ENCODE assay signal across 16 cellular contexts in genomic region chr17:52136173-52136572, GRCh38. TPM values are rescaled to one million over a fixed set of nuclear protein-coding genes. Genes with fewer than 3 reads are reported as not detected.
DNase-seq lines count a peak whose midpoint lies in the region; FAIRE-seq and TF ChIP-seq lines count a peak whose summit lies in the region.
"Had no signal": no experiment of that assay in that cellular context is flagged by ENCODE, and none has a peak within 500 bp of the region (broad histone marks: within the 10 kb centered on the region; RNA-seq: fewer than 3 reads in every experiment).

No MANE protein-coding gene starts in this region.

- H2BK20ac ChIP-seq in H1 (ENCODE audit: low read length): no peak overlapping the region

- WGBS in H1 (ENCODE audit: extremely low coverage in 1 of 2, insufficient coverage in 1 of 2, insufficient read length in 1 of 2, insufficient replicate concordance in 2 of 2, low coverage in 1 of 2, low lambda C conversion rate in 2 of 2, missing lambda C conversion rate in 1 of 2), 2 experiments: 71% methylated on average over 5 of the region's 5 CpGs; no CpG with 5 or more reads in 1 of the 2 experiments

- H3K4me3 ChIP-seq in H1 (ENCODE audit: extremely low read depth in 1 of 4, insufficient read depth in 2 of 4, low read depth in 3 of 4, low read length in 4 of 4): no peak overlapping the region
- H3K4me3 ChIP-seq: MG63 had no signal

- H3K27ac Mint-ChIP-seq in nephron progenitor cell: no peak overlapping the region

- 0 out of 2 replicates have a peak overlapping the region, but pooled peaks have one; percentile 78 for H2AFZ ChIP-seq in H1 (ENCODE audit: low read length)

- no peak overlapping the region for H4K8ac ChIP-seq in H1 (ENCODE audit: extremely low read depth, insufficient read depth, low read length)

- no peak overlapping the region for H3K4ac ChIP-seq in H1 (replicated peaks; ENCODE audit: insufficient read length, low read depth, low read length)

- no peaks in the 10 kb centered on the region for H3K79me1 ChIP-seq in H1 (ENCODE audit: low read depth, low read length)

- peaks cover 15% of the 10 kb centered on the region for H3K4me1 Mint-ChIP-seq in nephron progenitor cell

- no peak overlapping the region for H3K27ac ChIP-seq in H1 (ENCODE audit: low read depth, low read length)
- H3K27ac ChIP-seq: C4-2B, RWPE1 had no signal

- CTCF ChIA-PET in H1 (lab: Charles Lee; ENCODE audit: partially characterized antibody): interaction anchor here (1.1 to 2.3 kb wide), 3 partner anchors 12 to 29 kb away, joined by 3 to 10 read pairs (median 3); no protein-coding TSS in a partner anchor

- peak overlapping the region; percentile 79 for H3K14ac ChIP-seq in H1 (ENCODE audit: insufficient read length)

- TF ChIP-seq POLR2A in H1 (IDR thresholded peaks at IDR 0.05; ENCODE audit: control extremely low read depth in 1 of 2, low read depth in 2 of 2, low read length in 2 of 2): no peak

- TF ChIP-seq CTCF in H1 (IDR thresholded peaks at IDR 0.05; ENCODE audit: control extremely low read depth in 1 of 3, insufficient read depth in 1 of 3, low read depth in 1 of 3, low read length in 3 of 3) (no peak), nephron progenitor cell (IDR thresholded peaks at IDR 0.05) (no peak)

- no peak for FAIRE-seq in H1 (lab: Jason Lieb, UNC)

- no peaks in the 10 kb centered on the region for H3K23me2 ChIP-seq in H1 (ENCODE audit: low read depth, low read length)

- H4K5ac ChIP-seq in H1 (ENCODE audit: insufficient read length, low read depth, low read length): no peak overlapping the region

- no peak overlapping the region for H2AK5ac ChIP-seq in H1 (ENCODE audit: low read depth, low read length)

- H3K27me3 ChIP-seq in H1 (replicated peaks in 1 of 4; ENCODE audit: control insufficient read depth in 3 of 4, extremely low read depth in 1 of 4, insufficient read depth in 3 of 4, low read length in 3 of 4): no peaks in the 10 kb centered on the region
- H3K27me3 ChIP-seq: MG63 had no signal

- no peaks in the 10 kb centered on the region for H3K79me2 ChIP-seq in H1 (ENCODE audit: control insufficient read depth in 1 of 2, insufficient read depth in 2 of 2, low read length in 2 of 2)

- H3K36me3 Mint-ChIP-seq in nephron progenitor cell (ENCODE audit: low read depth): no peaks in the 10 kb centered on the region

- no peak overlapping the region for H3K56ac ChIP-seq in H1 (replicated peaks; ENCODE audit: insufficient read length, low read depth, low read length)

- H3K9me3 Mint-ChIP-seq in nephron progenitor cell: no peaks in the 10 kb centered on the region

- H2BK15ac ChIP-seq in H1 (ENCODE audit: low read length): no peak overlapping the region

- peak; percentile 91 for DNase-seq in G401 (ENCODE audit: low spot score)
- DNase-seq in NCI-H524 (lab: John Stamatoyannopoulos, UW): peak; percentile 94 to 97
- DNase-seq in H1 (ENCODE audit: low read depth in 1 of 2, low spot score in 2 of 2): no peak
- peak; percentile 15 for DNase-seq in nephron progenitor cell
- no peak for DNase-seq in stimulated activated CD4-positive, alpha-beta T cell treated with anti-CD3 and anti-CD28 coated beads, Interleukin-12 subunit alpha, Interleukin-12 subunit beta, amount 100 ng/mL, for 4 hours
- no peak for DNase-seq in UCSD-AML1 (lab: John Stamatoyannopoulos, UW; ENCODE audit: unreplicated experiment)
- no peak for DNase-seq in stimulated activated CD4-positive, alpha-beta T cell treated with anti-CD3 and anti-CD28 coated beads, Interleukin-1b, Interleukin-23, amount 100 ng/mL, for 48 hours
- DNase-seq: GOT3, MG63, NCI-H1092 treated with DMSO at 0.1 percent for 48 hours, NCI-H2107, NCI-H226, NCI-H748 treated with DMSO at 0.1 percent for 48 hours, PC-3 had no signal

- peaks cover 0 to 6% (median 2%) of the 10 kb centered on the region in 4 experiments; a peak in 3 of 7 replicates for H3K4me1 ChIP-seq in H1 (replicated peaks in 1 of 4; ENCODE audit: control insufficient read depth in 3 of 4, insufficient read depth in 4 of 4, low read length in 3 of 4)

- H3K18ac ChIP-seq in H1 (ENCODE audit: extremely low read depth, low read length): no peak overlapping the region

- H3K36me3 ChIP-seq in H1 (ENCODE audit: control insufficient read depth in 2 of 4, insufficient read depth in 4 of 4, low read length in 3 of 4): no peaks in the 10 kb centered on the region
- H3K36me3 ChIP-seq: MG63 had no signal

- H4K91ac ChIP-seq in H1 (replicated peaks; ENCODE audit: insufficient read length, low read length): peak overlapping the region; percentile 72

- peak overlapping the region; percentile 26 to 32 for H3K4me2 ChIP-seq in H1 (ENCODE audit: insufficient read depth in 1 of 2, low read depth in 2 of 2, low read length in 2 of 2)

- H3K4me3 Mint-ChIP-seq in nephron progenitor cell: no peak overlapping the region

- peaks cover 32% of the 10 kb centered on the region for H3K27me3 Mint-ChIP-seq in nephron progenitor cell (ENCODE audit: low read depth, poor library complexity)

- POLR2A ChIA-PET in H1 (lab: Charles Lee; ENCODE audit: partially characterized antibody): no interaction called here

- no peaks in the 10 kb centered on the region for H3K9me3 ChIP-seq in H1 (ENCODE audit: insufficient read depth in 2 of 2, low read depth in 1 of 2, low read length in 1 of 2)
- H3K9me3 ChIP-seq: MG63 had no signal

- no peak for TF ChIP-seq EP300 in H1 (IDR thresholded peaks at IDR 0.05; ENCODE audit: borderline replicate concordance in 1 of 2, low read depth in 2 of 2, low read length in 2 of 2)

- in situ Hi-C loops in G401 (cut with HindIII; ENCODE audit: low sequenced_read_pairs): no loop called here

- no peaks in the 10 kb centered on the region for H4K20me1 ChIP-seq in H1 (replicated peaks in 1 of 2; ENCODE audit: control insufficient read depth in 1 of 2, insufficient read depth in 2 of 2, low read length in 2 of 2)

- H2BK5ac ChIP-seq in H1 (ENCODE audit: low read depth, low read length): no peak overlapping the region

- H2BK120ac ChIP-seq in H1 (replicated peaks; ENCODE audit: low read depth, low read length): no peak overlapping the region

- H2BK12ac ChIP-seq in H1 (ENCODE audit: low read depth, low read length): no peak overlapping the region

- TF ChIP-seq RAD21 in H1 (IDR thresholded peaks at IDR 0.05 in 1 of 2, conservative IDR thresholded peaks at IDR 0.05 in 1 of 2; ENCODE audit: low read depth in 2 of 2, low read length in 2 of 2): no peak

- no peak overlapping the region for H3K9ac ChIP-seq in H1 (replicated peaks in 1 of 4; ENCODE audit: extremely low read depth in 1 of 4, low read depth in 3 of 4, low read length in 3 of 4)

- H3K23ac ChIP-seq in H1 (ENCODE audit: insufficient read length): no peak overlapping the region

TF ChIP-seq in H1, 55 proteins besides CTCF, POLR2A, EP300 and RAD21 (continues in another document):
- no peak for TF ChIP-seq E2F6 (IDR thresholded peaks at IDR 0.05)
- TF ChIP-seq TEAD4 (IDR thresholded peaks at IDR 0.05; ENCODE audit: low read depth, low read length): no peak
- no peak for TF ChIP-seq CEBPB (IDR thresholded peaks at IDR 0.05; ENCODE audit: low read depth, low read length)
- no peak for TF ChIP-seq KDM1A (IDR thresholded peaks at IDR 0.05; ENCODE audit: borderline replicate concordance, low read length)
- no peak for TF ChIP-seq RFX5 (IDR thresholded peaks at IDR 0.05; ENCODE audit: borderline replicate concordance, low read depth, low read length)
- TF ChIP-seq ATF3 (IDR thresholded peaks at IDR 0.05; ENCODE audit: insufficient read depth, low read depth, low read length): no peak
- TF ChIP-seq NANOG (IDR thresholded peaks at IDR 0.05; ENCODE audit: insufficient read depth, low read depth, low read length, poor library complexity, severe bottlenecking): no peak
- TF ChIP-seq TBP (IDR thresholded peaks at IDR 0.05; ENCODE audit: low read depth, low read length): no peak
- no peak for TF ChIP-seq RNF2 (IDR thresholded peaks at IDR 0.05; ENCODE audit: borderline replicate concordance, low read depth, low read length, missing control alignments, poor library complexity, severe bottlenecking)
- no peak for TF ChIP-seq GABPA (IDR thresholded peaks at IDR 0.05; ENCODE audit: borderline replicate concordance, insufficient read depth, low read length)
- no peak for TF ChIP-seq TCF12 (IDR thresholded peaks at IDR 0.05; ENCODE audit: low read depth, low read length)
- no peak for TF ChIP-seq HDAC2 (IDR thresholded peaks at IDR 0.05; ENCODE audit: borderline replicate concordance in 1 of 2, low read depth in 2 of 2, low read length in 2 of 2)
- no peak for TF ChIP-seq JUND (IDR thresholded peaks at IDR 0.05; ENCODE audit: low read length)
- TF ChIP-seq POLR2AphosphoS5 (IDR thresholded peaks at IDR 0.05; ENCODE audit: low read depth, low read length): no peak
- no peak for TF ChIP-seq CREB1 (IDR thresholded peaks at IDR 0.05)
- no peak for TF ChIP-seq ASH2L (IDR thresholded peaks at IDR 0.05; ENCODE audit: low read length)

RNA-seq across cellular contexts. Expression of gene CA10, which starts 22.3 kb away (rescaled TPM):
- total RNA-seq in G401 (2014; rRNA removed; shearing (Covaris generic)): not detected in 2 replicates
- total RNA-seq in H1 (2021; fragmentation: NEBNext Ultra II Directional; extraction: Animal tissue kit (Norgen Biotek cat#: 25700)): 0.63 and 0.96 TPM in 2 replicates
- 0.60 and 0.75 TPM in 2 replicates for polyA plus RNA-seq in H1 (2011; rRNA removed)
- polyA plus RNA-seq in H1 (2011; cell fraction: cytosol; rRNA removed): 0.71 TPM
- polyA plus RNA-seq in H1 (2011; cell fraction: nucleus; rRNA removed): 0.51 TPM
- 0.29 to 0.68 TPM (median 0.52 TPM) in 4 replicates for polyA plus RNA-seq in H1 (2012, experiment 1 of 2)
- 0.07 TPM for polyA plus RNA-seq in H1 (2012, experiment 2 of 2)
- 0.85 TPM for polyA plus RNA-seq in H1 (2013, experiment 1 of 2)
- polyA plus RNA-seq in H1 (2013, experiment 2 of 2): 1.1 TPM
- polyA minus RNA-seq in H1 (2011; rRNA and poly(A)+ RNA removed): 0.56 and 1.2 TPM in 2 replicates
- 0.73 TPM for polyA minus RNA-seq in H1 (2011; cell fraction: cytosol; rRNA and poly(A)+ RNA removed)
- polyA minus RNA-seq in H1 (2011; cell fraction: nucleus; rRNA and poly(A)+ RNA removed): 2.1 TPM
- total RNA-seq: PC-3 had no signal

Comparison
In these comparisons a context has a peak if more than half of its experiments do, and no peak if none do; other contexts are left out.
1. DNase-seq: peak in G401 (single experiment), NCI-H524 (2 of 2) and nephron progenitor cell (single experiment); none in H1 (0 of 2), stimulated activated CD4-positive, alpha-beta T cell treated with anti-CD3 and anti-CD28 coated beads, Interleukin-12 subunit alpha, Interleukin-12 subunit beta, amount 100 ng/mL, for 4 hours (single experiment), UCSD-AML1 (single experiment) and stimulated activated CD4-positive, alpha-beta T cell treated with anti-CD3 and anti-CD28 coated beads, Interleukin-1b, Interleukin-23, amount 100 ng/mL, for 48 hours (single experiment).